ENCODE assay signal across 17 cellular contexts in the genomic region with DNA sequence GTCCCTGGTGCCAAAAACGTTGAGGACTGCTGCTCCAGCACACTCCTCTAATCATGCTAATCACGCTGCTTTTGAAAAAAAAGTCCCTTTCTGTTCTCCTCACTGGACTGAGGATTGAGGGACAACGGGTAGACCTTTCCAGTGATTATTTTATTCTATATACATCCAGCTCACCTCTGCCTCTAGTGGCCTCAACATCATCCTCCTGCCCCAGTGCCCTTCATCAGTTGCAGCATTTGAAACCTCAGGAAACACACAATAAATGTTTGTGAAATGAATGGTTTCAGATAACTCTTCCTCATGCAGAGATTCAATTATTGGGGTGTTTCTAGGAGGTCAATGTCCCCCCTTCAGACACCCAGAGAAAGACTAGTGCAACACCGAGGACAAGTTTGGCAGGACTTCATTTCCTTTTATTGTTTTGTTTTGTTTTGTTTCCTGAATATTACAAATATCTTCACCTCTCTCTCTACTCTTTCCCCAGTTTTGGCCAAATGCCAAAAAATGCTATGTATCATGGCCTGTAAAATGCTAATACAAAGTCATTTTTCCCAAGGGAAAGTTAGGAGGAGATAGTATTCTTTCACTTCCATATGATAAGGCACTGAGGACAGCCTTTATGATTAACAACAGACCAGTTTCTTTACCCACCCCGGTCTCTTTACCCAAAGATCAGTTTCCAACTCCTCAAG.
DNase-seq lines count a peak whose midpoint lies in the region; ATAC-seq and TF ChIP-seq lines count a peak whose summit lies in the region.
"Had no signal": no experiment of that assay in that cellular context is flagged by ENCODE, and none has a peak within 500 bp of the region (broad histone marks: within the 10 kb centered on the region; RNA-seq: fewer than 3 reads in every experiment).

No MANE protein-coding gene starts in this region.

- H3K27ac ChIP-seq in OCI-LY1 (ENCODE audit: low read depth, low read length, poor library complexity, severe bottlenecking) (no peak overlapping the region), caudate nucleus (ENCODE audit: low read depth, low read length) (no peak overlapping the region)
- H3K27ac ChIP-seq: esophagus squamous epithelium, suprapubic skin had no signal

- H3K4me1 Mint-ChIP-seq in osteocyte (ENCODE audit: unreplicated experiment): peaks cover 11% of the 10 kb centered on the region
- H3K4me1 Mint-ChIP-seq in effector memory CD8-positive, alpha-beta T cell (ENCODE audit: low read depth in 2 of 2): no peaks in the 10 kb centered on the region
- H3K4me1 Mint-ChIP-seq: activated naive CD8-positive, alpha-beta T cell treated with anti-CD3 and anti-CD28 coated beads for 36 hours; naive thymus-derived CD8-positive, alpha-beta T cell had no signal

- H3K27me3 ChIP-seq in OCI-LY1 (ENCODE audit: insufficient read depth, low read length): no peaks in the 10 kb centered on the region
- H3K27me3 ChIP-seq: esophagus squamous epithelium, suprapubic skin had no signal

- no peaks in the 10 kb centered on the region for H3K36me3 ChIP-seq in OCI-LY1 (ENCODE audit: insufficient read depth, low read length)
- H3K36me3 ChIP-seq: esophagus squamous epithelium, suprapubic skin had no signal

- H3K9me2 ChIP-seq in OCI-LY1 (ENCODE audit: low read depth, low read length): no peaks in the 10 kb centered on the region

- no peak overlapping the region for H3K27ac Mint-ChIP-seq in osteocyte (ENCODE audit: unreplicated experiment)
- no peak overlapping the region for H3K27ac Mint-ChIP-seq in effector memory CD8-positive, alpha-beta T cell
- H3K27ac Mint-ChIP-seq: activated naive CD8-positive, alpha-beta T cell treated with anti-CD3 and anti-CD28 coated beads for 36 hours; naive thymus-derived CD8-positive, alpha-beta T cell had no signal

- no peaks in the 10 kb centered on the region for H3K9me3 Mint-ChIP-seq in osteocyte (ENCODE audit: unreplicated experiment)
- H3K9me3 Mint-ChIP-seq in effector memory CD8-positive, alpha-beta T cell: peaks cover 10 to 19% of the 10 kb centered on the region in 2 donors

- H3K36me3 Mint-ChIP-seq in osteocyte (ENCODE audit: unreplicated experiment): no peaks in the 10 kb centered on the region
- H3K36me3 Mint-ChIP-seq in effector memory CD8-positive, alpha-beta T cell (ENCODE audit: insufficient read depth): no peaks in the 10 kb centered on the region
- H3K36me3 Mint-ChIP-seq: activated naive CD8-positive, alpha-beta T cell treated with anti-CD3 and anti-CD28 coated beads for 36 hours had no signal

- H3K27me3 Mint-ChIP-seq in osteocyte (ENCODE audit: unreplicated experiment): no peaks in the 10 kb centered on the region
- no peaks in the 10 kb centered on the region for H3K27me3 Mint-ChIP-seq in effector memory CD8-positive, alpha-beta T cell
- H3K27me3 Mint-ChIP-seq: activated naive CD8-positive, alpha-beta T cell treated with anti-CD3 and anti-CD28 coated beads for 36 hours; naive thymus-derived CD8-positive, alpha-beta T cell had no signal

- H3K4me3 ChIP-seq in OCI-LY1 (ENCODE audit: low read depth, low read length, poor library complexity, severe bottlenecking): no peak overlapping the region
- H3K4me3 ChIP-seq: esophagus squamous epithelium, suprapubic skin had no signal

- no peak overlapping the region for H3K9ac ChIP-seq in OCI-LY1 (ENCODE audit: low read length)

- peak; percentile 41 for DNase-seq in DMS53 (lab: John Stamatoyannopoulos, UW)
- no peak for DNase-seq in DMS53 treated with DMSO at 0.1 percent for 48 hours (lab: John Stamatoyannopoulos, UW; ENCODE audit: unreplicated experiment)
- DNase-seq in dermis blood vessel endothelial cell: peak; percentile 64
- DNase-seq in osteocyte (ENCODE audit: extremely low spot score, unreplicated experiment): no peak
- DNase-seq in caudate nucleus (lab: John Stamatoyannopoulos, UW): no peak
- DNase-seq in effector memory CD8-positive, alpha-beta T cell: no peak
- DNase-seq: 8988T; activated naive CD8-positive, alpha-beta T cell treated with anti-CD3 and anti-CD28 coated beads for 36 hours; activated T-cell treated with anti-CD3 and anti-CD28 coated beads, Interleukin-2, amount 50 U/mL, for 1 hour; esophagus squamous epithelium; naive thymus-derived CD8-positive, alpha-beta T cell; NCI-H2171; retina; SHP77 treated with DMSO at 0.1 percent for 48 hours had no signal

- peak; percentile 32; the same call in 1 of the 2 replicates for TF ChIP-seq CTCF in OCI-LY1 (IDR thresholded peaks at IDR 0.05; ENCODE audit: low read length)
- TF ChIP-seq CTCF in osteocyte (IDR thresholded peaks at IDR 0.05): peak; percentile 39

- no peak overlapping the region for H2AFZ ChIP-seq in OCI-LY1 (ENCODE audit: low read length)

- H3K9me3 ChIP-seq in OCI-LY1 (ENCODE audit: low read length): no peaks in the 10 kb centered on the region
- H3K9me3 ChIP-seq: esophagus squamous epithelium, suprapubic skin had no signal

- H3K4me2 ChIP-seq in OCI-LY1 (ENCODE audit: low read length): no peak overlapping the region

- H4K20me1 ChIP-seq in OCI-LY1 (ENCODE audit: insufficient read depth, low read length): no peaks in the 10 kb centered on the region

- no peaks in the 10 kb centered on the region for H3K4me1 ChIP-seq in OCI-LY1 (ENCODE audit: insufficient read depth, low read length, severe bottlenecking)
- H3K4me1 ChIP-seq: esophagus squamous epithelium, suprapubic skin had no signal

- no peak overlapping the region for H3K4me3 Mint-ChIP-seq in osteocyte (ENCODE audit: unreplicated experiment)
- H3K4me3 Mint-ChIP-seq in effector memory CD8-positive, alpha-beta T cell: no peak overlapping the region
- H3K4me3 Mint-ChIP-seq: activated naive CD8-positive, alpha-beta T cell treated with anti-CD3 and anti-CD28 coated beads for 36 hours; naive thymus-derived CD8-positive, alpha-beta T cell had no signal

- ATAC-seq in HG03432 (IDR thresholded peaks at IDR 0.05; ENCODE audit: unreplicated experiment): no peak
- ATAC-seq in effector memory CD8-positive, alpha-beta T cell (replicated peaks): no peak
- ATAC-seq: naive thymus-derived CD8-positive, alpha-beta T cell had no signal

- no peaks in the 10 kb centered on the region for H3F3A ChIP-seq in OCI-LY1 (ENCODE audit: insufficient read depth, low read length)

- H3K79me2 ChIP-seq in OCI-LY1 (ENCODE audit: insufficient read depth, low read length): no peaks in the 10 kb centered on the region

Comparison
In these comparisons a context has a peak if more than half of its experiments do, and no peak if none do; other contexts are left out.
1. DNase-seq: peak in DMS53 (single experiment) and dermis blood vessel endothelial cell (single experiment); none in DMS53 treated with DMSO at 0.1 percent for 48 hours (single experiment), osteocyte (single experiment), caudate nucleus (0 of 61) and effector memory CD8-positive, alpha-beta T cell (0 of 3).